ENCODE assay signal across 18 cellular contexts in genomic region chr5:142292808-142293207, GRCh38. TPM values are rescaled to one million over a fixed set of nuclear protein-coding genes. Genes with fewer than 3 reads are reported as not detected.
DNase-seq lines count a peak whose midpoint lies in the region; ATAC-seq, FAIRE-seq and TF ChIP-seq lines count a peak whose summit lies in the region.
"Had no signal": no experiment of that assay in that cellular context is flagged by ENCODE, and none has a peak within 500 bp of the region (broad histone marks: within the 10 kb centered on the region; RNA-seq: fewer than 3 reads in every experiment).

No MANE protein-coding gene starts in this region.

- H3K79me1 ChIP-seq in IMR-90 (ENCODE audit: low read depth in 1 of 2, low read length in 2 of 2): peaks cover 19 to 73% of the 10 kb centered on the region in 2 experiments
- no peaks in the 10 kb centered on the region for H3K79me1 ChIP-seq in neuronal stem cell (ENCODE audit: low read depth, low read length)

- H2AK9ac ChIP-seq in IMR-90 (replicated peaks; ENCODE audit: low read depth, low read length, poor library complexity): no peak overlapping the region

- no peak for TF ChIP-seq POLR2A in IMR-90 (IDR thresholded peaks at IDR 0.05; ENCODE audit: low read depth, low read length)
- TF ChIP-seq POLR2A in endothelial cell of umbilical vein (IDR thresholded peaks at IDR 0.05; ENCODE audit: low read depth, low read length): no peak

- peaks cover 7% of the 10 kb centered on the region for H3K4me1 Mint-ChIP-seq in stimulated activated effector memory CD8-positive, alpha-beta T cell treated with anti-CD3 and anti-CD28 coated beads, Interleukin-12 subunit alpha, Interleukin-12 subunit beta, amount 100 ng/mL, for 72 hours
- H3K4me1 Mint-ChIP-seq in T-helper 2 cell treated with Interferon-gamma antibody and Interleukin-4, amounts not matched to agents 5 μg/mL and 100 μg/mL, for 36 hours (ENCODE audit: low read depth): no peaks in the 10 kb centered on the region

- peak overlapping the region in 1 of 2 experiments; percentile 59; a peak in 2 of 4 replicates for H4K8ac ChIP-seq in IMR-90 (ENCODE audit: low read depth in 2 of 2, low read length in 2 of 2)
- H4K8ac ChIP-seq in neuronal stem cell (ENCODE audit: low read depth, low read length): no peak overlapping the region

- H3K14ac ChIP-seq in IMR-90 (replicated peaks; ENCODE audit: low read depth, low read length): peak overlapping the region; percentile 61; the same call in 1 of the 2 replicates
- H3K14ac ChIP-seq in neuronal stem cell (ENCODE audit: low read length): no peak overlapping the region

- H3K9me3 ChIP-seq in IMR-90 (ENCODE audit: control insufficient read depth, insufficient read depth, low read length) (no peaks in the 10 kb centered on the region), endothelial cell of umbilical vein (replicated peaks; ENCODE audit: control insufficient read depth, insufficient read depth, low read length) (no peaks in the 10 kb centered on the region), neuronal stem cell (replicated peaks in 1 of 2; ENCODE audit: control insufficient read depth in 2 of 2, insufficient read depth in 1 of 2, low read depth in 1 of 2, low read length in 2 of 2) (peaks cover 0 to 5% of the 10 kb centered on the region in 2 donors)
- H3K9me3 ChIP-seq: HAP-1 had no signal

- H3K27ac ChIP-seq in IMR-90 (ENCODE audit: insufficient read depth, low read length) (no peak overlapping the region; the same call in 1 of the 2 replicates), endothelial cell of umbilical vein (ENCODE audit: insufficient read depth, low read depth, low read length) (peak overlapping the region; percentile 68), neuronal stem cell (replicated peaks; ENCODE audit: low read length) (no peak overlapping the region)

- intact Hi-C loops in IMR-90 (cut with micrococcal nuclease): no loop called here
- intact Hi-C loops in endothelial cell of umbilical vein (cut with micrococcal nuclease): no loop called here

- peak overlapping the region; percentile 73; the same call in 1 of the 2 replicates for H2BK120ac ChIP-seq in IMR-90 (ENCODE audit: low read depth, low read length)
- no peak overlapping the region for H2BK120ac ChIP-seq in neuronal stem cell (ENCODE audit: low read depth, low read length)

- H3K9ac ChIP-seq in IMR-90 (ENCODE audit: low read depth, low read length) (no peak overlapping the region), endothelial cell of umbilical vein (replicated peaks; ENCODE audit: extremely low read depth, insufficient read depth, low read length) (no peak overlapping the region), neuronal stem cell (ENCODE audit: low read depth, low read length, poor library complexity) (no peak overlapping the region)
- H3K9ac ChIP-seq: GM23248 had no signal

- CTCF ChIA-PET in IMR-90 (lab: Yijun Ruan, JAX) (interaction anchor here (1.0 kb wide), 1 partner anchor 200 kb away, joined by 3 read pairs; no protein-coding TSS in a partner anchor), endothelial cell of umbilical vein (lab: Charles Lee) (interaction anchor here (1.2 kb wide), 1 partner anchor 256 kb away, joined by 3 read pairs; no protein-coding TSS in a partner anchor)

- FAIRE-seq in endothelial cell of umbilical vein (lab: Jason Lieb, UNC): no peak
- FAIRE-seq: G401.6, GM12892, GM19239 had no signal

- H3K79me2 ChIP-seq in endothelial cell of umbilical vein (ENCODE audit: control insufficient read depth, insufficient read depth, low read length): peaks cover 2% of the 10 kb centered on the region

- POLR2A ChIA-PET in IMR-90 (lab: Charles Lee; ENCODE audit: unreplicated experiment): no interaction called here
- POLR2A ChIA-PET in endothelial cell of umbilical vein (lab: Charles Lee): interaction anchor here (0.7 kb wide), 1 partner anchor 16 kb away, joined by 5 read pairs; no protein-coding TSS in a partner anchor

- H3K9me1 ChIP-seq in IMR-90 (ENCODE audit: insufficient read depth, low read length): peaks cover 24% of the 10 kb centered on the region
- no peaks in the 10 kb centered on the region for H3K9me1 ChIP-seq in endothelial cell of umbilical vein (replicated peaks; ENCODE audit: control insufficient read depth, extremely low read depth, insufficient read depth, low read length)

- BruUV-seq in IMR-90 (replicated peaks; lab: Mats Ljungman, UMichigan) (no TSS peak), endothelial cell of umbilical vein (replicated peaks; lab: Mats Ljungman, UMichigan) (no TSS peak)

- TF ChIP-seq CTCF in IMR-90 (conservative IDR thresholded peaks at IDR 0.05; ENCODE audit: low read depth, low read length) (no peak), endothelial cell of umbilical vein (IDR thresholded peaks at IDR 0.05; ENCODE audit: extremely low read depth in 1 of 2, insufficient read depth in 1 of 2, low read depth in 1 of 2, low read length in 2 of 2) (no peak)

- peak overlapping the region; percentile 75; the same call in 1 of the 2 replicates for H3K4ac ChIP-seq in IMR-90 (ENCODE audit: low read depth, low read length)
- H3K4ac ChIP-seq in neuronal stem cell (ENCODE audit: low read length): no peak overlapping the region

- H2BK20ac ChIP-seq in IMR-90 (ENCODE audit: low read depth, low read length): peak overlapping the region; percentile 67; the same call in 1 of the 2 replicates

- peaks cover 16% of the 10 kb centered on the region for H3K4me1 ChIP-seq in IMR-90 (ENCODE audit: control insufficient read depth, insufficient read depth, low read length)
- H3K4me1 ChIP-seq in endothelial cell of umbilical vein (ENCODE audit: control insufficient read depth, extremely low read depth, insufficient read depth, low read length): peaks cover 67% of the 10 kb centered on the region
- peaks cover 19 to 37% of the 10 kb centered on the region in 2 donors for H3K4me1 ChIP-seq in neuronal stem cell (ENCODE audit: control insufficient read depth in 2 of 2, insufficient read depth in 1 of 2, low read depth in 1 of 2, low read length in 2 of 2)

- no peak overlapping the region for H4K5ac ChIP-seq in IMR-90 (ENCODE audit: low read depth, low read length)

- H2BK12ac ChIP-seq in neuronal stem cell (ENCODE audit: low read length): no peak overlapping the region

- no peaks in the 10 kb centered on the region for H3K9me3 Mint-ChIP-seq in stimulated activated effector memory CD8-positive, alpha-beta T cell treated with anti-CD3 and anti-CD28 coated beads, Interleukin-12 subunit alpha, Interleukin-12 subunit beta, amount 100 ng/mL, for 72 hours
- no peaks in the 10 kb centered on the region for H3K9me3 Mint-ChIP-seq in T-helper 2 cell treated with Interferon-gamma antibody and Interleukin-4, amounts not matched to agents 5 μg/mL and 100 μg/mL, for 36 hours

- H3K27me3 Mint-ChIP-seq in T-helper 2 cell treated with Interferon-gamma antibody and Interleukin-4, amounts not matched to agents 5 μg/mL and 100 μg/mL, for 36 hours (ENCODE audit: low read depth): peaks cover 10% of the 10 kb centered on the region

- H3K27ac Mint-ChIP-seq in stimulated activated effector memory CD8-positive, alpha-beta T cell treated with anti-CD3 and anti-CD28 coated beads, Interleukin-12 subunit alpha, Interleukin-12 subunit beta, amount 100 ng/mL, for 72 hours: peak overlapping the region; percentile 49
- no peak overlapping the region for H3K27ac Mint-ChIP-seq in T-helper 2 cell treated with Interferon-gamma antibody and Interleukin-4, amounts not matched to agents 5 μg/mL and 100 μg/mL, for 36 hours

- H3K36me3 ChIP-seq in H7 (replicated peaks; ENCODE audit: control insufficient read depth, insufficient read depth, low read length) (peaks cover 7% of the 10 kb centered on the region), IMR-90 (ENCODE audit: control insufficient read depth, insufficient read depth, low read length) (no peaks in the 10 kb centered on the region), endothelial cell of umbilical vein (ENCODE audit: control insufficient read depth in 2 of 2, extremely low read depth in 1 of 2, insufficient read depth in 2 of 2, low read length in 2 of 2) (no peaks in the 10 kb centered on the region), neuronal stem cell (replicated peaks in 1 of 2; ENCODE audit: control insufficient read depth in 2 of 2, insufficient read depth in 2 of 2, low read length in 2 of 2) (peaks cover 0 to 6% of the 10 kb centered on the region in 2 donors)
- H3K36me3 ChIP-seq: HAP-1 had no signal

- H3K4me3 ChIP-seq in H7 (ENCODE audit: insufficient read depth, low read depth, low read length) (no peak overlapping the region), IMR-90 (ENCODE audit: insufficient read depth, low read depth, low read length) (no peak overlapping the region), endothelial cell of umbilical vein (replicated peaks in 1 of 3; ENCODE audit: insufficient read depth in 1 of 3, low read depth in 1 of 3, low read length in 3 of 3) (no peak overlapping the region), neuronal stem cell (ENCODE audit: low read length in 2 of 2) (no peak overlapping the region)
- H3K4me3 ChIP-seq: GM23248, HAP-1 had no signal

- WGBS in IMR-90 (ENCODE audit: extremely low coverage in 2 of 2, insufficient read length in 1 of 2), 2 experiments: no CpG with 5 or more reads among the region's 3 CpGs
- WGBS in neuronal stem cell (ENCODE audit: extremely low coverage in 2 of 2, insufficient read length in 2 of 2, insufficient replicate concordance in 1 of 2), 2 donors: no CpG with 5 or more reads among the region's 3 CpGs

- H4K20me1 ChIP-seq in IMR-90 (ENCODE audit: insufficient read depth, low read length): no peaks in the 10 kb centered on the region
- no peaks in the 10 kb centered on the region for H4K20me1 ChIP-seq in endothelial cell of umbilical vein (replicated peaks; ENCODE audit: control insufficient read depth, extremely low read depth, insufficient read depth, low read length)

- peak; percentile 0 for DNase-seq in H7
- DNase-seq in IMR-90: no peak
- DNase-seq in endothelial cell of umbilical vein (ENCODE audit: low read depth, low spot score): no peak
- DNase-seq in stimulated activated effector memory CD8-positive, alpha-beta T cell treated with anti-CD3 and anti-CD28 coated beads, Interleukin-12 subunit alpha, Interleukin-12 subunit beta, amount 100 ng/mL, for 72 hours (ENCODE audit: low spot score in 2 of 2): no peak
- no peak for DNase-seq in T-helper 2 cell treated with Interferon-gamma antibody and Interleukin-4, amounts not matched to agents 5 μg/mL and 100 μg/mL, for 36 hours (ENCODE audit: low spot score)
- DNase-seq in neuronal stem cell (ENCODE audit: low spot score): no peak
- DNase-seq: C1 segment of cervical spinal cord; Calu3; CD4-positive, alpha-beta memory T cell; COR-L47; DMS153; DND-41 had no signal

- H3K18ac ChIP-seq in IMR-90 (ENCODE audit: low read depth, low read length) (no peak overlapping the region), neuronal stem cell (ENCODE audit: low read length) (no peak overlapping the region)

- dilution Hi-C loops in IMR-90 (cut with HindIII; ENCODE audit: low sequenced_read_pairs, unreplicated experiment): no loop called here
- dilution Hi-C loops in endothelial cell of umbilical vein (cut with MboI; ENCODE audit: extremely low pct_ligation_motif_present, low sequenced_read_pairs): no loop called here

- no peak overlapping the region for H3K56ac ChIP-seq in IMR-90 (ENCODE audit: extremely low read depth, insufficient read depth, low read length)

- H3K4me3 Mint-ChIP-seq in stimulated activated effector memory CD8-positive, alpha-beta T cell treated with anti-CD3 and anti-CD28 coated beads, Interleukin-12 subunit alpha, Interleukin-12 subunit beta, amount 100 ng/mL, for 72 hours: no peak overlapping the region
- no peak overlapping the region for H3K4me3 Mint-ChIP-seq in T-helper 2 cell treated with Interferon-gamma antibody and Interleukin-4, amounts not matched to agents 5 μg/mL and 100 μg/mL, for 36 hours
- H3K4me3 Mint-ChIP-seq: CD4-positive, alpha-beta memory T cell had no signal

- H2BK5ac ChIP-seq in IMR-90 (ENCODE audit: low read depth, low read length, poor library complexity, severe bottlenecking): no peak overlapping the region
- H2BK5ac ChIP-seq in neuronal stem cell (ENCODE audit: low read length): no peak overlapping the region

- no peak overlapping the region for H2AFZ ChIP-seq in IMR-90 (replicated peaks; ENCODE audit: low read length, poor library complexity)
- no peak overlapping the region for H2AFZ ChIP-seq in endothelial cell of umbilical vein (ENCODE audit: low read depth, low read length)
- H2AFZ ChIP-seq in neuronal stem cell (ENCODE audit: low read length): no peak overlapping the region

- no peaks in the 10 kb centered on the region for H3K36me3 Mint-ChIP-seq in stimulated activated effector memory CD8-positive, alpha-beta T cell treated with anti-CD3 and anti-CD28 coated beads, Interleukin-12 subunit alpha, Interleukin-12 subunit beta, amount 100 ng/mL, for 72 hours
- no peaks in the 10 kb centered on the region for H3K36me3 Mint-ChIP-seq in T-helper 2 cell treated with Interferon-gamma antibody and Interleukin-4, amounts not matched to agents 5 μg/mL and 100 μg/mL, for 36 hours (ENCODE audit: low read depth)
- H3K36me3 Mint-ChIP-seq: CD4-positive, alpha-beta memory T cell had no signal

- H2AK5ac ChIP-seq in IMR-90 (ENCODE audit: low read depth, low read length) (peak overlapping the region; percentile 80), neuronal stem cell (ENCODE audit: low read depth, low read length) (no peak overlapping the region)

- ATAC-seq in IMR-90 (ENCODE audit: low read depth) (no peak), esophagus mucosa (no peak)
- ATAC-seq in stimulated activated effector memory CD8-positive, alpha-beta T cell treated with anti-CD3 and anti-CD28 coated beads, Interleukin-12 subunit alpha, Interleukin-12 subunit beta, amount 100 ng/mL, for 72 hours: no peak

- H3K27me3 ChIP-seq in H7 (ENCODE audit: control insufficient read depth, insufficient read depth, low read length) (no peaks in the 10 kb centered on the region), IMR-90 (ENCODE audit: control insufficient read depth, insufficient read depth, low read length) (no peaks in the 10 kb centered on the region), endothelial cell of umbilical vein (ENCODE audit: control insufficient read depth in 2 of 2, insufficient read depth in 2 of 2, low read length in 2 of 2) (no peaks in the 10 kb centered on the region), neuronal stem cell (ENCODE audit: control insufficient read depth in 3 of 3, insufficient read depth in 3 of 3, low read depth in 1 of 3, low read length in 3 of 3) (no peaks in the 10 kb centered on the region)

- in situ Hi-C loops in IMR-90 (cut with MboI; ENCODE audit: low sequenced_read_pairs): no loop called here

- H4K91ac ChIP-seq in IMR-90 (ENCODE audit: insufficient read depth, low read depth, low read length) (peak overlapping the region; percentile 25; the same call in 1 of the 2 replicates), neuronal stem cell (ENCODE audit: low read depth, low read length, poor library complexity) (no peak overlapping the region)

- H2BK15ac ChIP-seq in IMR-90 (ENCODE audit: low read depth, low read length) (no peak overlapping the region), neuronal stem cell (ENCODE audit: low read length) (no peak overlapping the region)

- TF ChIP-seq RAD21 in IMR-90 (IDR thresholded peaks at IDR 0.05; ENCODE audit: low read length): no peak

- no peak overlapping the region for H3K4me2 ChIP-seq in IMR-90 (ENCODE audit: low read depth, low read length)
- H3K4me2 ChIP-seq in endothelial cell of umbilical vein (ENCODE audit: insufficient read depth, low read length): no peak overlapping the region
- H3K4me2 ChIP-seq in neuronal stem cell (ENCODE audit: insufficient read depth, low read length, poor library complexity, severe bottlenecking): no peak overlapping the region

- H3K23ac ChIP-seq in IMR-90 (ENCODE audit: low read depth, low read length) (no peak overlapping the region), neuronal stem cell (ENCODE audit: low read depth, low read length, poor library complexity) (no peak overlapping the region)

RNA-seq across cellular contexts. Expression of gene SPRY4, which starts 32.0 kb away (rescaled TPM):
- total RNA-seq in H7 (2014; rRNA removed; shearing (Covaris generic)): 71.7 and 93.3 TPM in 2 replicates
- total RNA-seq in IMR-90 (2012; rRNA removed): 8.4 and 10.3 TPM in 2 replicates
- polyA plus RNA-seq in IMR-90 (2012; rRNA removed): 21.0 and 22.1 TPM in 2 replicates
- polyA plus RNA-seq in IMR-90 (2012; cell fraction: cytosol; rRNA removed): 13.3 and 14.6 TPM in 2 replicates
- polyA plus RNA-seq in IMR-90 (2012; cell fraction: nucleus; rRNA removed; ENCODE audit: low replicate concordance): 59.8 and 89.3 TPM in 2 replicates
- total RNA-seq in endothelial cell of umbilical vein: 33.9 and 49.5 TPM in 2 replicates
- polyA plus RNA-seq in endothelial cell of umbilical vein: 9.3 and 11.0 TPM in 2 replicates
- 5.0 and 5.8 TPM in 2 replicates for polyA plus RNA-seq in endothelial cell of umbilical vein (2011; cell fraction: cytosol; rRNA removed)
- 25.1 and 30.8 TPM in 2 replicates for polyA plus RNA-seq in endothelial cell of umbilical vein (2011; cell fraction: nucleus; rRNA removed)
- polyA plus RNA-seq in endothelial cell of umbilical vein (2012): 13.8 TPM in 2 replicates
- 26.3 and 27.7 TPM in 2 replicates for polyA minus RNA-seq in endothelial cell of umbilical vein
- not detected for polyA minus RNA-seq in endothelial cell of umbilical vein (2011; cell fraction: cytosol; rRNA and poly(A)+ RNA removed)
- polyA minus RNA-seq in endothelial cell of umbilical vein (2011; cell fraction: nucleus; rRNA and poly(A)+ RNA removed): 36.6 and 53.5 TPM in 2 replicates
- total RNA-seq in esophagus mucosa: 2.6 TPM
- polyA plus RNA-seq in neuronal stem cell (2013, experiment 1 of 2): 10.5 TPM
- polyA plus RNA-seq in neuronal stem cell (2013, experiment 2 of 2): 11.3 TPM
- total RNA-seq: CD4-positive, alpha-beta memory T cell had no signal
- polyA plus RNA-seq: CD4-positive, alpha-beta memory T cell had no signal
